Comparison of ENCODE assay signal across 31 cellular contexts in the genomic region with DNA sequence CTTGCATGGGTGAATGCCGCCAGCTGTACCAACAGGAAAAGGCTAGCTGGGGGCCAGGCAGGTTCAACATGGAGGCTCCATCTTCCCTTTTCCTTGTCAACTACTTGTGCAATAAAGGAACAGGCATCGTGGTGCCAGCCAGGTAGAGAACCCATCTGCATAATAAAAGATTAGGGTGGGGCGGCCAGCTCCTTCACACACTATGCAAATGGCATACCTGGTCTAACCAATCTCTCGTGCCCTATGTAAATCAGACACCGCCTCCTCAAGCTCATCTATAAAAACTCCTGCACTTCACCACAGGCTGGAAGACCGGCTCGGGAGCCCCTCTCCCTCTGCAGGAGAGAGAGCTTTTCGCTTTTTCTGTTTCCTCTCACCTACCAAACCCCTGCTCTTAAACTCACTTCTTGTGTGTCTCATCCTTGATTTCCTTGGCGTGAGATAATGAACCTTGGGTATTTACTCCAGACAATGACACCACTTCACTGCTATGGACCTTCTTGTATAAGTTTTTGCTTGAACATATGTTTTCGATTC.
DNase-seq lines count a peak whose midpoint lies in the region; ATAC-seq and TF ChIP-seq lines count a peak whose summit lies in the region.
"Had no signal": no experiment of that assay in that cellular context is flagged by ENCODE, and none has a peak within 500 bp of the region (broad histone marks: within the 10 kb centered on the region; RNA-seq: fewer than 3 reads in every experiment).

No MANE protein-coding gene starts in this region.

- no peak overlapping the region for H3K18ac ChIP-seq in H9 (ENCODE audit: insufficient read length, low read depth, low read length)

- DNase-seq in NCI-H2171 treated with DMSO at 0.1 percent for 48 hours (lab: John Stamatoyannopoulos, UW) (peak; percentile 42), NCI-H2171 (lab: John Stamatoyannopoulos, UW) (no peak), H9 (peak; percentile 83), SW480 (ENCODE audit: low spot score) (peak; percentile 8), iPS-NIHi7 (ENCODE audit: extremely low spot score) (peak; percentile 30)
- no peak for DNase-seq in activated T-helper 2 cell treated with anti-CD3 and anti-CD28 coated beads, Interferon-gamma antibody, Interleukin-2, Interleukin-4, amounts not matched to agents 10 μg/mL and 5 μg/mL and 100 μg/mL, durations not matched to agents 14 hours and 24 hours and 36 hours (ENCODE audit: low spot score)
- DNase-seq: activated B cell treated with CpG ODN at 0.5 μM for 24 hours; activated naive CD4-positive, alpha-beta T cell treated with anti-CD3 and anti-CD28 coated beads for 36 hours; activated T-cell treated with anti-CD3 and anti-CD28 coated beads, Interleukin-2, amount 50 U/mL, for 72 hours; amygdala; CD8-positive, alpha-beta memory T cell; colonic mucosa; DMS153; effector memory CD4-positive, alpha-beta T cell; esophagus squamous epithelium; foreskin melanocyte; KBM-7; MM.1S; NCI-H1417 treated with DMSO at 0.1 percent for 48 hours; NCI-H345; right lobe of liver; stimulated activated CD4-positive, alpha-beta T cell treated with anti-CD3 and anti-CD28 coated beads, Interleukin-4, amount 100 ng/mL, for 1 hour had no signal

- peak overlapping the region; percentile 29 for H2BK120ac ChIP-seq in H9 (ENCODE audit: low read depth, low read length, poor library complexity, severe bottlenecking)

- H3K27me3 ChIP-seq in H9 (ENCODE audit: insufficient read depth, low read length), result no peaks in the 10 kb centered on the region
- H3K27me3 ChIP-seq: colonic mucosa, esophagus squamous epithelium, neutrophil, right lobe of liver had no signal

- H3K23ac ChIP-seq in H9 (ENCODE audit: insufficient read length, low read depth, low read length), result no peak overlapping the region

- H4K20me1 ChIP-seq in H9 (ENCODE audit: control insufficient read depth, insufficient read depth, insufficient read length), result no peaks in the 10 kb centered on the region

- H3K4ac ChIP-seq in H9 (ENCODE audit: low read depth, low read length), result no peak overlapping the region

- no peak overlapping the region for H3K9ac ChIP-seq in H9 (ENCODE audit: extremely low read depth, insufficient read length, low read length)

- no peaks in the 10 kb centered on the region; the same call in 1 of the 2 replicates for H3K4me1 ChIP-seq in H9 (ENCODE audit: insufficient read depth, low read length)
- H3K4me1 ChIP-seq: colonic mucosa, esophagus squamous epithelium, right lobe of liver had no signal

- no peak overlapping the region for H2BK12ac ChIP-seq in H9 (ENCODE audit: insufficient read length, low read depth, low read length)

- H4K5ac ChIP-seq in H9 (ENCODE audit: insufficient read length, low read depth, low read length), result no peak overlapping the region

- no peak overlapping the region for H2BK15ac ChIP-seq in H9 (ENCODE audit: low read depth, low read length)

- H3K9me3 Mint-ChIP-seq in H9, result no peaks in the 10 kb centered on the region
- no peaks in the 10 kb centered on the region for H3K9me3 Mint-ChIP-seq in activated T-helper 2 cell treated with anti-CD3 and anti-CD28 coated beads, Interferon-gamma antibody, Interleukin-2, Interleukin-4, amounts not matched to agents 10 μg/mL and 5 μg/mL and 100 μg/mL, durations not matched to agents 14 hours and 24 hours and 36 hours
- H3K9me3 Mint-ChIP-seq: activated B cell treated with CpG ODN at 0.5 μM for 24 hours; activated naive CD4-positive, alpha-beta T cell treated with anti-CD3 and anti-CD28 coated beads for 36 hours; memory B cell; stimulated activated effector memory CD8-positive, alpha-beta T cell treated with anti-CD3 and anti-CD28 coated beads, Interleukin-12 subunit alpha, Interleukin-12 subunit beta, amount 100 ng/mL, for 72 hours; type B pancreatic cell had no signal

- ATAC-seq in GM18861 (IDR thresholded peaks at IDR 0.05; ENCODE audit: unreplicated experiment) (no peak), HG02981 (IDR thresholded peaks at IDR 0.05; ENCODE audit: unreplicated experiment) (no peak)
- ATAC-seq: activated T-cell treated with anti-CD3 and anti-CD28 coated beads, Interleukin-2, amount 50 U/mL, for 72 hours; Panc1; right lobe of liver; stimulated activated effector memory CD8-positive, alpha-beta T cell treated with anti-CD3 and anti-CD28 coated beads, Interleukin-12 subunit alpha, Interleukin-12 subunit beta, amount 100 ng/mL, for 72 hours had no signal

- H4K8ac ChIP-seq in H9 (replicated peaks; ENCODE audit: insufficient read length, low read depth, low read length), result no peak overlapping the region

- peaks cover 0 to 2% (median 0%) of the 10 kb centered on the region in 3 experiments; a peak in 1 of 7 replicates for H3K36me3 Mint-ChIP-seq in H9 (ENCODE audit: insufficient read depth in 1 of 3, low read depth in 3 of 3)
- H3K36me3 Mint-ChIP-seq in activated T-helper 2 cell treated with anti-CD3 and anti-CD28 coated beads, Interferon-gamma antibody, Interleukin-2, Interleukin-4, amounts not matched to agents 10 μg/mL and 5 μg/mL and 100 μg/mL, durations not matched to agents 14 hours and 24 hours and 36 hours (ENCODE audit: low read depth), result no peaks in the 10 kb centered on the region
- H3K36me3 Mint-ChIP-seq: CD8-positive, alpha-beta memory T cell; memory B cell; stimulated activated effector memory CD8-positive, alpha-beta T cell treated with anti-CD3 and anti-CD28 coated beads, Interleukin-12 subunit alpha, Interleukin-12 subunit beta, amount 100 ng/mL, for 72 hours; type B pancreatic cell had no signal

- no peaks in the 10 kb centered on the region for H3K23me2 ChIP-seq in H9 (ENCODE audit: insufficient read length, low read depth, low read length, poor library complexity, severe bottlenecking)

- H3K79me2 ChIP-seq in H9 (ENCODE audit: insufficient read depth, low read length), result no peaks in the 10 kb centered on the region

- no peaks in the 10 kb centered on the region for H3K9me3 ChIP-seq in H9 (ENCODE audit: control insufficient read depth, low read depth, low read length)
- H3K9me3 ChIP-seq: colonic mucosa, esophagus squamous epithelium, neutrophil, right lobe of liver had no signal

- H2AFZ ChIP-seq in H9 (ENCODE audit: low read length), result no peak overlapping the region

- no peak overlapping the region for H3K14ac ChIP-seq in H9 (ENCODE audit: insufficient read depth, low read length)

- no peak overlapping the region for H3K27ac ChIP-seq in H9 (ENCODE audit: insufficient read length, low read depth, low read length)
- H3K27ac ChIP-seq: colonic mucosa, esophagus squamous epithelium, neutrophil, right lobe of liver had no signal

- no peak overlapping the region for H3K4me3 Mint-ChIP-seq in H9
- no peak overlapping the region for H3K4me3 Mint-ChIP-seq in activated T-helper 2 cell treated with anti-CD3 and anti-CD28 coated beads, Interferon-gamma antibody, Interleukin-2, Interleukin-4, amounts not matched to agents 10 μg/mL and 5 μg/mL and 100 μg/mL, durations not matched to agents 14 hours and 24 hours and 36 hours (ENCODE audit: low read depth)
- H3K4me3 Mint-ChIP-seq: activated B cell treated with CpG ODN at 0.5 μM for 24 hours; activated naive CD4-positive, alpha-beta T cell treated with anti-CD3 and anti-CD28 coated beads for 36 hours; activated T-cell treated with anti-CD3 and anti-CD28 coated beads, Interleukin-2, amount 50 U/mL, for 72 hours; B cell; CD8-positive, alpha-beta memory T cell; memory B cell; stimulated activated effector memory CD8-positive, alpha-beta T cell treated with anti-CD3 and anti-CD28 coated beads, Interleukin-12 subunit alpha, Interleukin-12 subunit beta, amount 100 ng/mL, for 72 hours; type B pancreatic cell had no signal

- H3K27ac Mint-ChIP-seq in H9, result no peak overlapping the region; a peak in 1 of 7 replicates
- H3K27ac Mint-ChIP-seq in activated T-helper 2 cell treated with anti-CD3 and anti-CD28 coated beads, Interferon-gamma antibody, Interleukin-2, Interleukin-4, amounts not matched to agents 10 μg/mL and 5 μg/mL and 100 μg/mL, durations not matched to agents 14 hours and 24 hours and 36 hours, result no peak overlapping the region
- H3K27ac Mint-ChIP-seq: activated B cell treated with CpG ODN at 0.5 μM for 24 hours; activated naive CD4-positive, alpha-beta T cell treated with anti-CD3 and anti-CD28 coated beads for 36 hours; activated T-cell treated with anti-CD3 and anti-CD28 coated beads, Interleukin-2, amount 50 U/mL, for 72 hours; B cell; CD8-positive, alpha-beta memory T cell; memory B cell; progenitor cell of endocrine pancreas; stimulated activated effector memory CD8-positive, alpha-beta T cell treated with anti-CD3 and anti-CD28 coated beads, Interleukin-12 subunit alpha, Interleukin-12 subunit beta, amount 100 ng/mL, for 72 hours; type B pancreatic cell had no signal

- H2BK5ac ChIP-seq in H9 (ENCODE audit: insufficient read length, low read length), result no peak overlapping the region

- no peak overlapping the region for H3K4me2 ChIP-seq in H9 (ENCODE audit: insufficient read depth, insufficient read length, low read length)

- WGBS in H9 (ENCODE audit: extremely low coverage, insufficient read length, low lambda C conversion rate), result no CpG with 5 or more reads among the region's 10 CpGs

- H3T11ph ChIP-seq in H9 (ENCODE audit: low read length), result no peak overlapping the region

- H3K79me1 ChIP-seq in H9 (ENCODE audit: insufficient read depth, low read depth, low read length, poor library complexity, severe bottlenecking), result no peaks in the 10 kb centered on the region

- no peak for TF ChIP-seq CTCF in H9 (conservative IDR thresholded peaks at IDR 0.05)

- H2AK5ac ChIP-seq in H9 (ENCODE audit: insufficient read length, low read length), result no peak overlapping the region

- no peak overlapping the region for H2BK20ac ChIP-seq in H9 (ENCODE audit: low read depth, low read length, poor library complexity, severe bottlenecking)

- peaks cover 14 to 16% of the 10 kb centered on the region in 2 experiments for H3K4me1 Mint-ChIP-seq in H9
- no peaks in the 10 kb centered on the region for H3K4me1 Mint-ChIP-seq in activated T-helper 2 cell treated with anti-CD3 and anti-CD28 coated beads, Interferon-gamma antibody, Interleukin-2, Interleukin-4, amounts not matched to agents 10 μg/mL and 5 μg/mL and 100 μg/mL, durations not matched to agents 14 hours and 24 hours and 36 hours (ENCODE audit: low read depth)
- H3K4me1 Mint-ChIP-seq: activated B cell treated with CpG ODN at 0.5 μM for 24 hours; B cell; CD8-positive, alpha-beta memory T cell; memory B cell; stimulated activated effector memory CD8-positive, alpha-beta T cell treated with anti-CD3 and anti-CD28 coated beads, Interleukin-12 subunit alpha, Interleukin-12 subunit beta, amount 100 ng/mL, for 72 hours had no signal

- no peak overlapping the region for H4K91ac ChIP-seq in H9 (ENCODE audit: insufficient read length, low read depth, low read length)

- H3K27me3 Mint-ChIP-seq in H9 (ENCODE audit: low read depth), result no peaks in the 10 kb centered on the region
- peaks cover 4% of the 10 kb centered on the region for H3K27me3 Mint-ChIP-seq in activated T-helper 2 cell treated with anti-CD3 and anti-CD28 coated beads, Interferon-gamma antibody, Interleukin-2, Interleukin-4, amounts not matched to agents 10 μg/mL and 5 μg/mL and 100 μg/mL, durations not matched to agents 14 hours and 24 hours and 36 hours (ENCODE audit: low read depth)
- H3K27me3 Mint-ChIP-seq: progenitor cell of endocrine pancreas, type B pancreatic cell had no signal

- intact Hi-C loops in activated T-helper 2 cell treated with anti-CD3 and anti-CD28 coated beads, Interferon-gamma antibody, Interleukin-2, Interleukin-4, amounts not matched to agents 10 μg/mL and 5 μg/mL and 100 μg/mL, durations not matched to agents 14 hours and 24 hours and 36 hours (cut with micrococcal nuclease), result no loop called here

- no peak overlapping the region for H3K56ac ChIP-seq in H9 (ENCODE audit: insufficient read length, low read depth, low read length)

Comparison
In these comparisons a context has a peak if more than half of its experiments do, and no peak if none do; other contexts are left out.
1. DNase-seq: peak in NCI-H2171 treated with DMSO at 0.1 percent for 48 hours (single experiment), H9 (single experiment), SW480 (single experiment) and iPS-NIHi7 (single experiment); none in NCI-H2171 (single experiment) and activated T-helper 2 cell treated with anti-CD3 and anti-CD28 coated beads, Interferon-gamma antibody, Interleukin-2, Interleukin-4, amounts not matched to agents 10 μg/mL and 5 μg/mL and 100 μg/mL, durations not matched to agents 14 hours and 24 hours and 36 hours (single experiment).